Comparison of ENCODE assay signal across 6 cellular contexts in genomic region chr2:206375956-206376355, GRCh38.
"Had no signal": no experiment of that assay in that cellular context is flagged by ENCODE, and none has a peak within 500 bp of the region (broad histone marks: within the 10 kb centered on the region; RNA-seq: fewer than 3 reads in every experiment).

No MANE protein-coding gene starts in this region.

- DNase-seq: IMR-90, KBM-7, KG1 had no signal

- H3K4me3 ChIP-seq: K562 had no signal

- H3K27ac ChIP-seq: HL-60, KMS-11 had no signal
